Comparison of ENCODE assay signal across 8 cellular contexts in the genomic region with DNA sequence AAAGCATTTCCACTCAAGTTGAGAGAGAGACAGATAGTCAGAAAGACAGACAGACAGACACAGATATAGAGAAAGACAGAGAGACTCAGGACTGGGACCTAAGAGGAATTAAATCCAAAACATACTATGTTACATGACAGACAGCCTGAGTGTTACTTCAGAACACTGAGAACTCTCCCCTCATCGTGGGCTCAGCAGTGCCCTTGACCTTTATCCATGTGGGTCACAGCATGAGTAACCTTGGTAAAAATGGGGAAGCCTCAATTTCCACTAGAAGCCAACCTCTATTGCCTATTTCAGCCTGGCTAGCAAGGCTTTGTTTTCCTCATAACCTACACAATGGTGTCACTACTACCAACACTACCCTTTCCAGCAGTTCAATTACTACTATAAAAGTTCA.
"Had no signal": no experiment of that assay in that cellular context is flagged by ENCODE, and none has a peak within 500 bp of the region (broad histone marks: within the 10 kb centered on the region; RNA-seq: fewer than 3 reads in every experiment).

No MANE protein-coding gene starts in this region.

- H3K4me1 Mint-ChIP-seq: GM23338 had no signal

- DNase-seq: GM23248, GOT3, H7, H9, HCEC 1CT, HFFc6 had no signal

- ATAC-seq: GM23338, HCT116 had no signal

- H3K27ac Mint-ChIP-seq: GM23338, H9, HFFc6 had no signal

- H3K4me3 Mint-ChIP-seq: GM23338, H9, HFFc6 had no signal

- H3K9me3 Mint-ChIP-seq: GM23338, H9 had no signal
